In the genomic region with DNA sequence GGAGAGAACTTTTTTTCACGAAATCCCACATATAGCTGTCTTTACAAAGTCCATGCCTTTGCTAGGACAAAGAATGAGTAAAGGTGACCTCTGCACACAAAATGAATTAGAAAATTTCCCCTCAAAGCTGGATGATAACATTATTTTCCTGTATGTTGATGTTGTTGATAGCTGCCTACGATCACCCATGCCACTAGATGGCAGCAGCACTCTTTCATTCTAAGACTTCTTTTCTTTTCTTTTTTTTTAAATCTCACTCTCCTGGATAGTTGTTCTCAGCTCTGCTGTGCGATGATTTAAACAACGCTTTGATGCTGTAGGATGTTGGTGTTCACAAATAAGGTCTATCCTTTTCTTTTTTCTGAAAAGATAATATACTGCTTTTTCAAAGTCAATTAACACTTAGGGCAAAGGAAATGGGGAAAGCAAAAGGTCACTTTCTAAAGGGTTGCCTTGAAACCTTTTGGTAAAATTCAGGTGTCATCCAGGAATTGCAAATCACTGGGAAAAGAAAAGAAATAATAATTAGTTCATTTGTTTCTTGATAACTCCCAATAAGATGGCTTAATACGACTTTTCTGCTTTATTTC, we compare ENCODE assay signal across 8 cellular contexts.
DNase-seq lines count a peak whose midpoint lies in the region; ATAC-seq and TF ChIP-seq lines count a peak whose summit lies in the region.

No MANE protein-coding gene starts in this region.

- no peak for TF ChIP-seq POLR2A in tibial nerve (IDR thresholded peaks at IDR 0.05)

- no peak overlapping the region for H3K27ac ChIP-seq in CD4-positive, alpha-beta memory T cell (ENCODE audit: low read depth, low read length)
- no peak overlapping the region for H3K27ac ChIP-seq in tibial nerve

- H3K27ac Mint-ChIP-seq in CD4-positive, alpha-beta memory T cell, result no peak overlapping the region
- H3K27ac Mint-ChIP-seq in activated B cell treated with CpG ODN at 0.5 μM for 24 hours (no peak overlapping the region), endothelial cell (ENCODE audit: unreplicated experiment) (no peak overlapping the region)

- no peak overlapping the region for H3K4me3 Mint-ChIP-seq in CD4-positive, alpha-beta memory T cell
- H3K4me3 Mint-ChIP-seq in activated B cell treated with CpG ODN at 0.5 μM for 24 hours, result no peak overlapping the region
- H3K4me3 Mint-ChIP-seq in endothelial cell (ENCODE audit: unreplicated experiment), result no peak overlapping the region

- peaks cover 2 to 5% of the 10 kb centered on the region in 2 donors for H3K27me3 Mint-ChIP-seq in CD4-positive, alpha-beta memory T cell
- H3K27me3 Mint-ChIP-seq in activated B cell treated with CpG ODN at 0.5 μM for 24 hours (no peaks in the 10 kb centered on the region), endothelial cell (ENCODE audit: unreplicated experiment) (no peaks in the 10 kb centered on the region)

- WGBS in tibial nerve, 2 donors, result 8 to 11% methylated on average over 5 of the region's 5 CpGs

- H3K9me3 Mint-ChIP-seq in CD4-positive, alpha-beta memory T cell, result no peaks in the 10 kb centered on the region
- H3K9me3 Mint-ChIP-seq in activated B cell treated with CpG ODN at 0.5 μM for 24 hours (no peaks in the 10 kb centered on the region), endothelial cell (ENCODE audit: unreplicated experiment) (no peaks in the 10 kb centered on the region)

- no peaks in the 10 kb centered on the region for H3K36me3 ChIP-seq in CD4-positive, alpha-beta memory T cell (ENCODE audit: insufficient read depth, low read length)
- H3K36me3 ChIP-seq in mucosa of descending colon (ENCODE audit: low read depth), result no peaks in the 10 kb centered on the region
- H3K36me3 ChIP-seq in tibial nerve, result no peaks in the 10 kb centered on the region

- TF ChIP-seq EP300 in tibial nerve (IDR thresholded peaks at IDR 0.05), result no peak

- peak; percentile 33 to 43 (median 40) for DNase-seq in CD4-positive, alpha-beta memory T cell
- peak; percentile 66 for DNase-seq in NCI-H2171 treated with DMSO at 0.1 percent for 48 hours (lab: John Stamatoyannopoulos, UW)
- no peak for DNase-seq in activated B cell treated with CpG ODN at 0.5 μM for 24 hours
- peak; percentile 64 for DNase-seq in endothelial cell (ENCODE audit: low spot score)
- peak in 1 of 3 donors; percentile 78 for DNase-seq in mucosa of descending colon
- DNase-seq in tibial nerve (ENCODE audit: low spot score in 2 of 2), result peak; percentile 45 to 74

- no peaks in the 10 kb centered on the region for H3K4me1 Mint-ChIP-seq in CD4-positive, alpha-beta memory T cell
- H3K4me1 Mint-ChIP-seq in activated B cell treated with CpG ODN at 0.5 μM for 24 hours (no peaks in the 10 kb centered on the region), endothelial cell (ENCODE audit: unreplicated experiment) (peaks cover 4% of the 10 kb centered on the region)

- POLR2A ChIA-PET in CD4-positive, alpha-beta memory T cell (lab: Charles Lee; ENCODE audit: partially characterized antibody), result no interaction called here
- POLR2A ChIA-PET in activated B cell treated with CpG ODN at 0.5 μM for 24 hours (lab: Charles Lee), result no interaction called here

- CTCF ChIA-PET in CD4-positive, alpha-beta memory T cell (lab: Charles Lee; ENCODE audit: partially characterized antibody), result interaction anchor here (0.7 to 2.4 kb wide), 7 partner anchors 9 to 278 kb away, joined by 3 to 22 read pairs (median 4); no protein-coding TSS in a partner anchor
- CTCF ChIA-PET in activated B cell treated with CpG ODN at 0.5 μM for 24 hours (lab: Charles Lee), result interaction anchor here (0.6 to 2.9 kb wide), 6 partner anchors 10 to 548 kb away, joined by 3 to 17 read pairs (median 4); no protein-coding TSS in a partner anchor

- H3K9me3 ChIP-seq in CD4-positive, alpha-beta memory T cell (ENCODE audit: control insufficient read depth in 1 of 2, low read length in 2 of 2), result no peaks in the 10 kb centered on the region
- H3K9me3 ChIP-seq in mucosa of descending colon (no peaks in the 10 kb centered on the region), tibial nerve (no peaks in the 10 kb centered on the region)

- H3K36me3 Mint-ChIP-seq in CD4-positive, alpha-beta memory T cell, result no peaks in the 10 kb centered on the region
- H3K36me3 Mint-ChIP-seq in activated B cell treated with CpG ODN at 0.5 μM for 24 hours (ENCODE audit: low read depth) (no peaks in the 10 kb centered on the region), endothelial cell (ENCODE audit: low read depth, unreplicated experiment) (no peaks in the 10 kb centered on the region)

- intact Hi-C loops in CD4-positive, alpha-beta memory T cell (cut with micrococcal nuclease), result loop anchor here (10.0 kb wide), 1 partner anchor 1168 kb away; no protein-coding TSS in a partner anchor
- intact Hi-C loops in activated B cell treated with CpG ODN at 0.5 μM for 24 hours (cut with micrococcal nuclease) (loop anchor here (1.0 kb wide), 1 partner anchor 279 kb away; no protein-coding TSS in a partner anchor), mucosa of descending colon (cut with DNase I, micrococcal nuclease) (loop anchor here in 1 of 2 donors (10.0 kb wide), 1 partner anchor 282 kb away; no protein-coding TSS in a partner anchor)

- ATAC-seq in GM18907 (IDR thresholded peaks at IDR 0.05; ENCODE audit: unreplicated experiment) (peak; percentile 91), HG03139 (IDR thresholded peaks at IDR 0.05; ENCODE audit: unreplicated experiment) (peak; percentile 79), activated B cell treated with CpG ODN at 0.5 μM for 24 hours (ENCODE audit: low read depth) (no peak), mucosa of descending colon (peak; percentile 67)

- no peaks in the 10 kb centered on the region for H3K27me3 ChIP-seq in CD4-positive, alpha-beta memory T cell (ENCODE audit: insufficient read depth, low read length)
- no peaks in the 10 kb centered on the region for H3K27me3 ChIP-seq in tibial nerve

- peak; percentile 84 for TF ChIP-seq CTCF in activated B cell treated with CpG ODN at 0.5 μM for 24 hours (IDR thresholded peaks at IDR 0.05)
- peak; percentile 87 for TF ChIP-seq CTCF in endothelial cell (IDR thresholded peaks at IDR 0.05; ENCODE audit: unreplicated experiment)
- TF ChIP-seq CTCF in mucosa of descending colon (IDR thresholded peaks at IDR 0.05), result peak; percentile 73
- TF ChIP-seq CTCF in tibial nerve (IDR thresholded peaks at IDR 0.05), result peak; percentile 65 to 85 (median 74)

- no peaks in the 10 kb centered on the region for H3K4me1 ChIP-seq in CD4-positive, alpha-beta memory T cell (ENCODE audit: insufficient read depth, low read length)
- H3K4me1 ChIP-seq in mucosa of descending colon (ENCODE audit: low read depth), result no peaks in the 10 kb centered on the region
- peaks cover 0 to 6% (median 0%) of the 10 kb centered on the region in 4 donors for H3K4me1 ChIP-seq in tibial nerve

- no peak overlapping the region for H3K4me3 ChIP-seq in CD4-positive, alpha-beta memory T cell (ENCODE audit: low read length in 2 of 2)
- H3K4me3 ChIP-seq in mucosa of descending colon (no peak overlapping the region), tibial nerve (no peak overlapping the region)
